Comparison of ENCODE assay signal across 20 cellular contexts in genomic region chr7:47466832-47467231, GRCh38.
DNase-seq lines count a peak whose midpoint lies in the region; ATAC-seq, FAIRE-seq and TF ChIP-seq lines count a peak whose summit lies in the region.
"Had no signal": no experiment of that assay in that cellular context is flagged by ENCODE, and none has a peak within 500 bp of the region (broad histone marks: within the 10 kb centered on the region; RNA-seq: fewer than 3 reads in every experiment).

No MANE protein-coding gene starts in this region.

- no peak overlapping the region for H3K4me3 ChIP-seq in HepG2 (replicated peaks in 1 of 3; ENCODE audit: insufficient read depth in 1 of 3, low read depth in 2 of 3, low read length in 3 of 3)
- no peak overlapping the region for H3K4me3 ChIP-seq in right lobe of liver
- H3K4me3 ChIP-seq in small intestine (ENCODE audit: low read depth in 1 of 2, low read length in 2 of 2), result no peak overlapping the region
- H3K4me3 ChIP-seq: A549; BLaER1 treated with 17β-estradiol and CSF1 and Interleukin-3, amounts not matched to agents 10 nM and 100 nM had no signal

- no peaks in the 10 kb centered on the region for H3K27me3 ChIP-seq in HepG2 (ENCODE audit: control insufficient read depth in 1 of 2, insufficient read depth in 2 of 2, low read length in 2 of 2)
- no peaks in the 10 kb centered on the region for H3K27me3 ChIP-seq in right lobe of liver
- H3K27me3 ChIP-seq in small intestine (ENCODE audit: control insufficient read depth in 2 of 2, insufficient read depth in 2 of 2, low read length in 2 of 2), result no peaks in the 10 kb centered on the region
- H3K27me3 ChIP-seq: BLaER1 treated with 17β-estradiol and CSF1 and Interleukin-3, amounts not matched to agents 10 nM and 100 nM had no signal

- H3K36me3 ChIP-seq in HepG2 (replicated peaks in 1 of 2; ENCODE audit: control insufficient read depth in 1 of 2, insufficient read depth in 2 of 2, low read length in 2 of 2) (peaks cover 15 to 36% of the 10 kb centered on the region in 2 experiments; a peak in 4 of 5 replicates), right lobe of liver (peaks cover 0 to 8% (median 0%) of the 10 kb centered on the region in 4 donors), small intestine (ENCODE audit: control insufficient read depth in 2 of 2, insufficient read depth in 2 of 2, low read length in 2 of 2) (no peaks in the 10 kb centered on the region)

- FAIRE-seq in HepG2 (lab: Jason Lieb, UNC) (no peak), small intestine (lab: Jason Lieb, UNC) (no peak)
- FAIRE-seq: A549, G401.6, GM12891, GM18507, HTR-8/SVneo had no signal

- peaks cover 80% of the 10 kb centered on the region for H3K79me2 ChIP-seq in HepG2 (ENCODE audit: insufficient read depth, low read length)

- TF ChIP-seq EP300 in HepG2 (IDR thresholded peaks at IDR 0.05; ENCODE audit: low read depth in 2 of 2, low read length in 2 of 2) (no peak), HepG2 (CRISPR knock-in tag; IDR thresholded peaks at IDR 0.05; ENCODE audit: borderline replicate concordance) (no peak)

- peaks cover 11% of the 10 kb centered on the region for H4K20me1 ChIP-seq in HepG2 (ENCODE audit: insufficient read depth, low read length)

- H3K9me3 Mint-ChIP-seq in mesothelial cell of epicardium, result peaks cover 10% of the 10 kb centered on the region

- H3K27ac ChIP-seq in HepG2 (ENCODE audit: extremely low read length, insufficient read depth, low read length), result no peak overlapping the region
- H3K27ac ChIP-seq in right lobe of liver, result no peak overlapping the region
- H3K27ac ChIP-seq in small intestine (ENCODE audit: low read depth in 1 of 2, low read length in 1 of 2), result peak overlapping the region in 1 of 2 donors; percentile 24
- H3K27ac ChIP-seq: HL-60 had no signal

- H3K4me1 ChIP-seq in HepG2 (ENCODE audit: insufficient read depth, low read length), result peaks cover 71% of the 10 kb centered on the region
- peaks cover 0 to 48% (median 17%) of the 10 kb centered on the region in 4 donors for H3K4me1 ChIP-seq in right lobe of liver
- peaks cover 5 to 8% of the 10 kb centered on the region in 2 donors for H3K4me1 ChIP-seq in small intestine (ENCODE audit: control insufficient read depth in 2 of 2, insufficient read depth in 1 of 2, low read depth in 1 of 2, low read length in 1 of 2)

- CTCF ChIA-PET in HepG2 (lab: Yijun Ruan, JAX; ENCODE audit: low intra/inter-chr PET ratio, low total read pairs), result no interaction called here

- intact Hi-C loops in HepG2 (cut with micrococcal nuclease; ENCODE audit: unreplicated experiment), result loop anchor here (1.0 kb wide), 1 partner anchor 48 kb away; no protein-coding TSS in a partner anchor
- intact Hi-C loops in right lobe of liver (cut with DNase I), result no loop called here

- H3K9ac ChIP-seq in HepG2 (ENCODE audit: insufficient read depth, low read depth, low read length), result no peak overlapping the region

- no peak overlapping the region for H3K4me3 Mint-ChIP-seq in mesothelial cell of epicardium
- H3K4me3 Mint-ChIP-seq: CD8-positive, alpha-beta memory T cell had no signal

- in situ Hi-C loops in HepG2 (cut with HindIII; ENCODE audit: extremely low pct_ligation_motif_present, low pct_unique_long_range_greater_than_20kb), result no loop called here

- H3K27ac Mint-ChIP-seq in mesothelial cell of epicardium, result peak overlapping the region; percentile 5
- H3K27ac Mint-ChIP-seq: CD8-positive, alpha-beta memory T cell had no signal

- no peaks in the 10 kb centered on the region for H3K27me3 Mint-ChIP-seq in mesothelial cell of epicardium (ENCODE audit: low read depth)

- DNase-seq in HepG2 (ENCODE audit: low spot score), result no peak
- DNase-seq in right lobe of liver, result no peak
- DNase-seq in mesothelial cell of epicardium (ENCODE audit: low spot score in 2 of 2, unreplicated experiment in 2 of 2), result no peak
- DNase-seq in small intestine, result peak; percentile 81
- DNase-seq in NOMO-1 treated with DMSO at 0.1 percent for 48 hours (lab: John Stamatoyannopoulos, UW; ENCODE audit: unreplicated experiment), result no peak
- DNase-seq: CD8-positive, alpha-beta memory T cell; DND-41; GOT3; NCI-H187 treated with DMSO at 0.1 percent for 48 hours; NCI-H345; NCI-H526 had no signal

- peaks cover 29% of the 10 kb centered on the region for H3K36me3 Mint-ChIP-seq in mesothelial cell of epicardium
- H3K36me3 Mint-ChIP-seq: CD8-positive, alpha-beta memory T cell had no signal

- BruUV-seq in HepG2 (replicated peaks; lab: Mats Ljungman, UMichigan), result no TSS peak

- H3K4me2 ChIP-seq in HepG2 (ENCODE audit: low read depth, low read length), result no peak overlapping the region
- H3K4me2 ChIP-seq: A549 had no signal

- H3K9me3 ChIP-seq in HepG2 (ENCODE audit: low read length) (no peaks in the 10 kb centered on the region), right lobe of liver (no peaks in the 10 kb centered on the region), small intestine (ENCODE audit: control insufficient read depth, low read depth) (no peaks in the 10 kb centered on the region)
- H3K9me3 ChIP-seq: A549 had no signal

- ATAC-seq in HepG2 (no peak), right lobe of liver (no peak), GM18858 (IDR thresholded peaks at IDR 0.05; ENCODE audit: unreplicated experiment) (no peak), esophagus mucosa (no peak)
- ATAC-seq: A549 had no signal

- peaks cover 12% of the 10 kb centered on the region for H3K4me1 Mint-ChIP-seq in mesothelial cell of epicardium
- H3K4me1 Mint-ChIP-seq: CD8-positive, alpha-beta memory T cell had no signal

- no peak overlapping the region for H2AFZ ChIP-seq in HepG2 (ENCODE audit: low read length)

- TF ChIP-seq CTCF in HepG2 (CRISPR knock-in tag; IDR thresholded peaks at IDR 0.05), result no peak
- TF ChIP-seq CTCF in right lobe of liver (IDR thresholded peaks at IDR 0.05), result no peak
- TF ChIP-seq CTCF in mesothelial cell of epicardium (IDR thresholded peaks at IDR 0.05; ENCODE audit: unreplicated experiment), result no peak

- TF ChIP-seq RAD21 in HepG2 (CRISPR knock-in tag; IDR thresholded peaks at IDR 0.05), result no peak

- 78% methylated on average over 4 of the region's 4 CpGs for WGBS in HepG2 (ENCODE audit: low lambda C conversion rate)
- WGBS in right lobe of liver (ENCODE audit: insufficient coverage, low coverage, low lambda C conversion rate, missing lambda C conversion rate), result 61% methylated on average over 4 of the region's 4 CpGs
- 21 to 62% (median 36%) methylated on average over 4 of the region's 4 CpGs for WGBS in small intestine, 3 donors

- TF ChIP-seq POLR2A in HepG2 (IDR thresholded peaks at IDR 0.05; ENCODE audit: insufficient read depth in 1 of 2, low read depth in 2 of 2, low read length in 2 of 2), result no peak
- no peak for TF ChIP-seq POLR2A in right lobe of liver (IDR thresholded peaks at IDR 0.05)

- POLR2A ChIA-PET in HepG2 (lab: Yijun Ruan, JAX), result no interaction called here

TF ChIP-seq in HepG2, 621 proteins besides CTCF, POLR2A, EP300 and RAD21:
- no peak for TF ChIP-seq GMEB1 (CRISPR knock-in tag; IDR thresholded peaks at IDR 0.05; ENCODE audit: borderline replicate concordance)
- no peak for TF ChIP-seq HOMEZ (CRISPR knock-in tag; IDR thresholded peaks at IDR 0.05; ENCODE audit: low read depth)
- TF ChIP-seq POLR2AphosphoS5 (IDR thresholded peaks at IDR 0.05; ENCODE audit: low read depth, low read length), result 0 out of 2 replicates have a peak, but pooled peaks have one; percentile 3
- peak; percentile 8; the same call in 1 of the 2 replicates for TF ChIP-seq HNF4A (CRISPR knock-in tag; IDR thresholded peaks at IDR 0.05)
TF ChIP-seq in HepG2: peak in this region for 2.
